In the genomic region with DNA sequence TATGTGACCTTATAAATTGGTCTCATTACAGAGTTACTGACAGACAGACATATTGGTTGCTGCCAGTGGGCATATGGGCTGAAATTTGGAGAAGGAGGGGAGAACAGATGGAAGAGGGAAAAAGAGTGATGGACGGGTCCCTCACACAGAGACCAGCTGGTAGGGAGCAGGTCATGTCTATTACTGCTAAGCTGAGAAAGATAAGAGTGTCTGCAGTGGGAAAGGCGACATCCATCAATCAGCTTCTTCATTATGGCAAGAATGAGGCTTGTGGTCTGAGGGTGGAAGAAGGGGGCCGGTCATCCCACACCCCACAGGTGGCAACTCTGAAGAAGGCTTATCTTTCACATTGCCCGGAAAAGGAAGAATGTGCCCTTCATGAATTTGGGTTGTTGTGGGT, we compare ENCODE assay signal across 21 cellular contexts.
"Had no signal": no experiment of that assay in that cellular context is flagged by ENCODE, and none has a peak within 500 bp of the region (broad histone marks: within the 10 kb centered on the region; RNA-seq: fewer than 3 reads in every experiment).

No MANE protein-coding gene starts in this region.

- DNase-seq: activated CD4-positive, alpha-beta memory T cell treated with anti-CD3 and anti-CD28 coated beads, Interleukin-2, amount 10 ng/mL, durations not matched to agents 7 days and 5 days; activated CD4-positive, alpha-beta T cell treated with anti-CD3 and anti-CD28 coated beads for 1 hour; activated CD4-positive, alpha-beta T cell treated with anti-CD3 and anti-CD28 coated beads, Interleukin-2, amount 10 ng/mL, durations not matched to agents 7 days and 5 days; activated CD8-positive, alpha-beta memory T cell treated with anti-CD3 and anti-CD28 coated beads, Interleukin-2, amount 50 U/mL, for 48 hours; activated naive CD8-positive, alpha-beta T cell treated with anti-CD3 and anti-CD28 coated beads, Interleukin-2, amount 50 U/mL, for 24 hours; activated T-cell treated with anti-CD3 and anti-CD28 coated beads, Interleukin-2, amount 50 U/mL, for 24 hours; central memory CD4-positive, alpha-beta T cell; foreskin fibroblast; left ventricle myocardium inferior; mucosa of descending colon; nucleus accumbens; stimulated activated CD4-positive, alpha-beta T cell treated with anti-CD3 and anti-CD28 coated beads, Interleukin-2, amount 100 ng/mL, for 48 hours; stimulated activated naive CD4-positive, alpha-beta T cell treated with Interleukin-2 at 50 U/mL for 16 hours; T-helper 2 cell had no signal

- H3K9me3 Mint-ChIP-seq: activated CD4-positive, alpha-beta T cell treated with anti-CD3 and anti-CD28 coated beads, Interleukin-2, amount 10 ng/mL, durations not matched to agents 7 days and 5 days; activated naive CD4-positive, alpha-beta T cell treated with anti-CD3 and anti-CD28 coated beads, Interleukin-2, amount 50 U/mL, for 24 hours; activated naive CD8-positive, alpha-beta T cell treated with anti-CD3 and anti-CD28 coated beads, Interleukin-2, amount 50 U/mL, for 24 hours; WTC11 had no signal

- H3K36me3 ChIP-seq: breast epithelium, left ventricle myocardium inferior, right atrium auricular region, tibial nerve had no signal

- H3K27ac ChIP-seq: left ventricle myocardium inferior, right atrium auricular region had no signal

- H3K9me3 ChIP-seq: breast epithelium, left ventricle myocardium inferior, mucosa of descending colon, right atrium auricular region, tibial nerve had no signal

- H3K27ac Mint-ChIP-seq: activated CD4-positive, alpha-beta memory T cell treated with anti-CD3 and anti-CD28 coated beads, Interleukin-2, amount 10 ng/mL, durations not matched to agents 7 days and 5 days; activated CD4-positive, alpha-beta T cell treated with anti-CD3 and anti-CD28 coated beads, Interleukin-2, amount 10 ng/mL, durations not matched to agents 7 days and 5 days; activated naive CD4-positive, alpha-beta T cell treated with anti-CD3 and anti-CD28 coated beads, Interleukin-2, amount 50 U/mL, for 24 hours; activated naive CD8-positive, alpha-beta T cell treated with anti-CD3 and anti-CD28 coated beads, Interleukin-2, amount 50 U/mL, for 24 hours; activated T-cell treated with anti-CD3 and anti-CD28 coated beads, Interleukin-2, amount 50 U/mL, for 24 hours; WTC11 had no signal

- H3K27me3 ChIP-seq: breast epithelium, right atrium auricular region, tibial nerve had no signal

- H3K4me1 ChIP-seq: breast epithelium, left ventricle myocardium inferior, right atrium auricular region had no signal

- H3K27me3 Mint-ChIP-seq: activated CD4-positive, alpha-beta memory T cell treated with anti-CD3 and anti-CD28 coated beads, Interleukin-2, amount 10 ng/mL, durations not matched to agents 7 days and 5 days; activated naive CD4-positive, alpha-beta T cell treated with anti-CD3 and anti-CD28 coated beads, Interleukin-2, amount 50 U/mL, for 24 hours; activated naive CD8-positive, alpha-beta T cell treated with anti-CD3 and anti-CD28 coated beads, Interleukin-2, amount 50 U/mL, for 24 hours; activated T-cell treated with anti-CD3 and anti-CD28 coated beads, Interleukin-2, amount 50 U/mL, for 24 hours had no signal

- H3K36me3 Mint-ChIP-seq: activated naive CD4-positive, alpha-beta T cell treated with anti-CD3 and anti-CD28 coated beads, Interleukin-2, amount 50 U/mL, for 24 hours; WTC11 had no signal

- H3K4me3 Mint-ChIP-seq: activated CD4-positive, alpha-beta memory T cell treated with anti-CD3 and anti-CD28 coated beads, Interleukin-2, amount 10 ng/mL, durations not matched to agents 7 days and 5 days; activated CD4-positive, alpha-beta T cell treated with anti-CD3 and anti-CD28 coated beads, Interleukin-2, amount 10 ng/mL, durations not matched to agents 7 days and 5 days; activated naive CD4-positive, alpha-beta T cell treated with anti-CD3 and anti-CD28 coated beads, Interleukin-2, amount 50 U/mL, for 24 hours; activated naive CD8-positive, alpha-beta T cell treated with anti-CD3 and anti-CD28 coated beads, Interleukin-2, amount 50 U/mL, for 24 hours; activated T-cell treated with anti-CD3 and anti-CD28 coated beads, Interleukin-2, amount 50 U/mL, for 24 hours; neural crest cell; WTC11 had no signal

- H3K4me1 Mint-ChIP-seq: activated CD4-positive, alpha-beta memory T cell treated with anti-CD3 and anti-CD28 coated beads, Interleukin-2, amount 10 ng/mL, durations not matched to agents 7 days and 5 days; activated CD4-positive, alpha-beta T cell treated with anti-CD3 and anti-CD28 coated beads, Interleukin-2, amount 10 ng/mL, durations not matched to agents 7 days and 5 days; activated naive CD4-positive, alpha-beta T cell treated with anti-CD3 and anti-CD28 coated beads, Interleukin-2, amount 50 U/mL, for 24 hours; activated naive CD8-positive, alpha-beta T cell treated with anti-CD3 and anti-CD28 coated beads, Interleukin-2, amount 50 U/mL, for 24 hours; neural crest cell had no signal

- ATAC-seq: activated naive CD8-positive, alpha-beta T cell treated with anti-CD3 and anti-CD28 coated beads, Interleukin-2, amount 50 U/mL, for 24 hours; mucosa of descending colon; WTC11 had no signal

- H3K4me3 ChIP-seq: breast epithelium, left ventricle myocardium inferior, lung, mucosa of descending colon, right atrium auricular region, tibial nerve had no signal
